ENCODE assay signal across 24 cellular contexts in genomic region chr5:4419276-4419675, GRCh38.
"Had no signal": no experiment of that assay in that cellular context is flagged by ENCODE, and none has a peak within 500 bp of the region (broad histone marks: within the 10 kb centered on the region; RNA-seq: fewer than 3 reads in every experiment).

No MANE protein-coding gene starts in this region.

- H3K27ac ChIP-seq: foreskin keratinocyte, gastroesophageal sphincter, heart left ventricle, hepatocyte, neural progenitor cell, parathyroid adenoma, right atrium auricular region, sigmoid colon, stomach, thyroid gland had no signal

- H3K4me3 ChIP-seq: gastroesophageal sphincter, heart left ventricle, hepatocyte, lung, neural progenitor cell, right atrium auricular region, sigmoid colon, stomach, thyroid gland had no signal

- DNase-seq: cerebellar nuclear complex; cortex of kidney; foreskin keratinocyte; heart left ventricle; kidney; left colon; naive B cell; sigmoid colon; stimulated activated CD4-positive, alpha-beta T cell treated with anti-CD3 and anti-CD28 coated beads, Interleukin-2, amount 100 ng/mL, for 24 hours; stimulated activated CD4-positive, alpha-beta T cell treated with anti-CD3 and anti-CD28 coated beads, Interleukin-4, amount 100 ng/mL, for 24 hours; stimulated activated naive CD4-positive, alpha-beta T cell treated with Interleukin-2 at 50 U/mL for 16 hours; stomach; thyroid gland; trophoblast cell had no signal

- ATAC-seq: esophagus mucosa; foreskin keratinocyte; gastroesophageal sphincter; heart left ventricle; left colon; stimulated activated effector memory CD8-positive, alpha-beta T cell treated with anti-CD3 and anti-CD28 coated beads, Interleukin-12 subunit alpha, Interleukin-12 subunit beta, amount 100 ng/mL, for 72 hours had no signal

- H3K4me2 ChIP-seq: hepatocyte, neural progenitor cell had no signal

- H3K27ac Mint-ChIP-seq: memory B cell; naive B cell; stimulated activated effector memory CD8-positive, alpha-beta T cell treated with anti-CD3 and anti-CD28 coated beads, Interleukin-12 subunit alpha, Interleukin-12 subunit beta, amount 100 ng/mL, for 72 hours had no signal

- H3K27me3 Mint-ChIP-seq: memory B cell, naive B cell had no signal

- H3K4me3 Mint-ChIP-seq: memory B cell; naive B cell; nephron; stimulated activated effector memory CD8-positive, alpha-beta T cell treated with anti-CD3 and anti-CD28 coated beads, Interleukin-12 subunit alpha, Interleukin-12 subunit beta, amount 100 ng/mL, for 72 hours had no signal

- H3K36me3 ChIP-seq: gastroesophageal sphincter, heart left ventricle, neural progenitor cell, right atrium auricular region, sigmoid colon, stomach, thyroid gland had no signal

- H3K4me1 ChIP-seq: foreskin keratinocyte, gastroesophageal sphincter, heart left ventricle, parathyroid adenoma, right atrium auricular region, sigmoid colon, stomach had no signal

- H3K36me3 Mint-ChIP-seq: memory B cell; naive B cell; neural progenitor cell; stimulated activated effector memory CD8-positive, alpha-beta T cell treated with anti-CD3 and anti-CD28 coated beads, Interleukin-12 subunit alpha, Interleukin-12 subunit beta, amount 100 ng/mL, for 72 hours had no signal

- H3K9me3 ChIP-seq: gastroesophageal sphincter, heart left ventricle, right atrium auricular region, sigmoid colon, stomach, thyroid gland had no signal

- H3K4me1 Mint-ChIP-seq: memory B cell; naive B cell; stimulated activated effector memory CD8-positive, alpha-beta T cell treated with anti-CD3 and anti-CD28 coated beads, Interleukin-12 subunit alpha, Interleukin-12 subunit beta, amount 100 ng/mL, for 72 hours had no signal

- H2AFZ ChIP-seq: hepatocyte, neural progenitor cell, parathyroid adenoma had no signal

- H3K9ac ChIP-seq: neural progenitor cell, parathyroid adenoma had no signal

- H3K79me2 ChIP-seq: hepatocyte, parathyroid adenoma had no signal

- H3K27me3 ChIP-seq: foreskin keratinocyte, gastroesophageal sphincter, heart left ventricle, hepatocyte, neural progenitor cell, right atrium auricular region, sigmoid colon, stomach, thyroid gland had no signal

- H3K9me3 Mint-ChIP-seq: nephron, neural progenitor cell had no signal

- FAIRE-seq: kidney had no signal
